ENCODE assay signal across 9 cellular contexts in the genomic region with DNA sequence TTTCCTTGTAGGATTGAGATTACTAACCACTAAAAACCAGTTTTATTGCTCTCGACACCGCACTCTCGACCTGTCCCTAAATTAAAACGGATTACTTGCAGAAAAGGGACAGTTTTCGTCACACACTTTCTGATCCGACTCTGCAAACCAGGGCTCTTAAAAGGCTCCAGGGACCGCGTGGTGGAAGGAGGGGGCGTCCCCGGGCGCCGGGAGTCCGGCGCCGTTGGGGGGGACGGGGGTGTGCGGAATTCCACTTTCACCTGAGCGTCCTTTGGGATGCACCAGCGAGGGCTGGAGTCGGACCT. TPM values are rescaled to one million over a fixed set of nuclear protein-coding genes. Genes with fewer than 3 reads are reported as not detected.
DNase-seq lines count a peak whose midpoint lies in the region; ATAC-seq, FAIRE-seq and TF ChIP-seq lines count a peak whose summit lies in the region.
"Had no signal": no experiment of that assay in that cellular context is flagged by ENCODE, and none has a peak within 500 bp of the region (broad histone marks: within the 10 kb centered on the region; RNA-seq: fewer than 3 reads in every experiment).

No MANE protein-coding gene starts in this region.

- H3K9me3 ChIP-seq in A549 = no peaks in the 10 kb centered on the region
- no peaks in the 10 kb centered on the region; the same call in 1 of the 2 replicates for H3K9me3 ChIP-seq in SU-DHL-6 (ENCODE audit: insufficient read depth, low read length)
- H3K9me3 ChIP-seq in endocrine pancreas (ENCODE audit: control insufficient read depth, low read length) = no peaks in the 10 kb centered on the region
- no peaks in the 10 kb centered on the region for H3K9me3 ChIP-seq in naive thymus-derived CD4-positive, alpha-beta T cell (ENCODE audit: control insufficient read depth in 2 of 3, low read length in 3 of 3)

- peaks cover 10 to 22% (median 19%) of the 10 kb centered on the region in 7 donors for H3K4me1 Mint-ChIP-seq in naive thymus-derived CD4-positive, alpha-beta T cell

- peak overlapping the region; percentile 46 for H3K9ac ChIP-seq in SU-DHL-6 (ENCODE audit: low read length)
- peak overlapping the region; percentile 7 for H3K9ac ChIP-seq in endocrine pancreas (ENCODE audit: control insufficient read depth, insufficient read depth, low read length)

- TF ChIP-seq EP300 in A549 (IDR thresholded peaks at IDR 0.05) = no peak

- peak overlapping the region; percentile 53 to 89 (median 78) for H3K4me3 Mint-ChIP-seq in naive thymus-derived CD4-positive, alpha-beta T cell

- WGBS in A549 (ENCODE audit: missing lambda C conversion rate) = under 1% methylated on average over 16 of the region's 20 CpGs

- POLR2A ChIA-PET in A549 (lab: Yijun Ruan, JAX) = interaction anchor here (1.6 kb wide), 1 partner anchor 49 kb away, joined by 4 read pairs; the partner anchor contains the start of gene SYCP2L
- POLR2A ChIA-PET in naive thymus-derived CD4-positive, alpha-beta T cell (lab: Charles Lee) = interaction anchor here (0.6 kb wide), 1 partner anchor 74 kb away, joined by 3 read pairs; no protein-coding TSS in a partner anchor

- CTCF ChIA-PET in A549 (lab: Yijun Ruan, JAX) = interaction anchor here (1.5 to 1.7 kb wide), 2 partner anchors 10 to 50 kb away, joined by 5 read pairs; partner anchors contain the start of gene SYCP2L
- CTCF ChIA-PET in naive thymus-derived CD4-positive, alpha-beta T cell (lab: Charles Lee) = no interaction called here

- H3K27ac ChIP-seq in A549 (peak overlapping the region; percentile 15 to 69; a peak in 3 of 6 replicates), SU-DHL-6 (ENCODE audit: low read depth, low read length) (no peak overlapping the region)
- H3K27ac ChIP-seq in naive thymus-derived CD4-positive, alpha-beta T cell (ENCODE audit: low read depth, low read length) = no peak overlapping the region
- H3K27ac ChIP-seq: epithelial cell of prostate had no signal

- ATAC-seq in A549 = peak; percentile 34 to 49
- peak; percentile 0 for ATAC-seq in GM19395 (IDR thresholded peaks at IDR 0.05; ENCODE audit: unreplicated experiment)
- no peak for ATAC-seq in naive thymus-derived CD4-positive, alpha-beta T cell
- no peak for ATAC-seq in GM19467 (IDR thresholded peaks at IDR 0.05; ENCODE audit: unreplicated experiment)

- no peaks in the 10 kb centered on the region for H3K79me2 ChIP-seq in SU-DHL-6 (ENCODE audit: insufficient read depth, low read length)

- no peak for FAIRE-seq in A549 (lab: Jason Lieb, UNC)

- H3K4me2 ChIP-seq in A549 (peak overlapping the region; percentile 93), SU-DHL-6 (ENCODE audit: low read depth, low read length, poor library complexity, severe bottlenecking) (peak overlapping the region; percentile 77)

- no peak for DNase-seq in A549 (ENCODE audit: low read depth in 1 of 2, low spot score in 1 of 2)
- DNase-seq in naive thymus-derived CD4-positive, alpha-beta T cell = peak in 7 of 9 donors; percentile 10 to 36 (median 27)
- DNase-seq in HuH-7.5 (ENCODE audit: low spot score) = no peak
- DNase-seq in NCI-H2081 (lab: John Stamatoyannopoulos, UW) = no peak

- peak overlapping the region; percentile 50 for H3K4me3 ChIP-seq in A549
- peak overlapping the region; percentile 45 for H3K4me3 ChIP-seq in SU-DHL-6 (ENCODE audit: insufficient read depth, low read length, poor library complexity, severe bottlenecking)
- peak overlapping the region; percentile 76 for H3K4me3 ChIP-seq in endocrine pancreas (ENCODE audit: control insufficient read depth, insufficient read depth, low read length)
- peak overlapping the region; percentile 59 for H3K4me3 ChIP-seq in naive thymus-derived CD4-positive, alpha-beta T cell (ENCODE audit: low read length)

- peaks cover 0 to 22% (median 4%) of the 10 kb centered on the region in 11 donors for H3K9me3 Mint-ChIP-seq in naive thymus-derived CD4-positive, alpha-beta T cell

- no peak for TF ChIP-seq POLR2A in A549 (IDR thresholded peaks at IDR 0.05; ENCODE audit: low read length)

- H4K20me1 ChIP-seq in SU-DHL-6 (ENCODE audit: low read depth, low read length) = no peaks in the 10 kb centered on the region

- no peaks in the 10 kb centered on the region for H3K9me2 ChIP-seq in SU-DHL-6 (replicated peaks; ENCODE audit: insufficient read depth, low read length)

- peaks cover 0 to 21% (median 4%) of the 10 kb centered on the region in 5 donors for H3K36me3 Mint-ChIP-seq in naive thymus-derived CD4-positive, alpha-beta T cell

- H3K27me3 ChIP-seq in SU-DHL-6 (ENCODE audit: low read length) = no peaks in the 10 kb centered on the region
- peaks cover 4% of the 10 kb centered on the region for H3K27me3 ChIP-seq in endocrine pancreas (ENCODE audit: control insufficient read depth, insufficient read depth, low read length)
- peaks cover 23 to 29% of the 10 kb centered on the region in 2 donors for H3K27me3 ChIP-seq in naive thymus-derived CD4-positive, alpha-beta T cell (ENCODE audit: control insufficient read depth in 2 of 2, insufficient read depth in 2 of 2, low read length in 2 of 2)

- H2AFZ ChIP-seq in SU-DHL-6 (ENCODE audit: low read depth, low read length, severe bottlenecking) = peak overlapping the region; percentile 70

- peak overlapping the region in 3 of 9 donors; percentile 15 to 87 (median 76) for H3K27ac Mint-ChIP-seq in naive thymus-derived CD4-positive, alpha-beta T cell

- TF ChIP-seq CTCF in A549 (IDR thresholded peaks at IDR 0.05) (no peak), SU-DHL-6 (IDR thresholded peaks at IDR 0.05; ENCODE audit: insufficient read depth, low read length, poor library complexity, severe bottlenecking) (no peak)

- H3K4me1 ChIP-seq in A549 = no peaks in the 10 kb centered on the region
- no peaks in the 10 kb centered on the region for H3K4me1 ChIP-seq in endocrine pancreas (ENCODE audit: control insufficient read depth, insufficient read depth, low read length)
- peaks cover 14 to 20% of the 10 kb centered on the region in 2 donors for H3K4me1 ChIP-seq in naive thymus-derived CD4-positive, alpha-beta T cell (ENCODE audit: control insufficient read depth in 2 of 2, insufficient read depth in 2 of 2, low read length in 2 of 2)

- TF ChIP-seq RAD21 in A549 (conservative IDR thresholded peaks at IDR 0.05 in 1 of 2, IDR thresholded peaks at IDR 0.05 in 1 of 2) = no peak

- H3K27me3 Mint-ChIP-seq in naive thymus-derived CD4-positive, alpha-beta T cell = peaks cover 52 to 64% (median 58%) of the 10 kb centered on the region in 5 donors

- peaks cover 13% of the 10 kb centered on the region for H3F3A ChIP-seq in SU-DHL-6 (ENCODE audit: insufficient read depth)

- intact Hi-C loops in naive thymus-derived CD4-positive, alpha-beta T cell (cut with micrococcal nuclease) = loop anchor here (5.0 kb wide), 1 partner anchor 700 kb away; the partner anchor contains the start of gene TMEM170B (in 2 of the 2)

- no peaks in the 10 kb centered on the region for H3K36me3 ChIP-seq in SU-DHL-6 (ENCODE audit: low read length)
- H3K36me3 ChIP-seq in endocrine pancreas (ENCODE audit: control insufficient read depth, insufficient read depth, low read length) = no peaks in the 10 kb centered on the region
- no peaks in the 10 kb centered on the region for H3K36me3 ChIP-seq in naive thymus-derived CD4-positive, alpha-beta T cell (ENCODE audit: control insufficient read depth in 2 of 3, insufficient read depth in 3 of 3, low read length in 3 of 3)

TF ChIP-seq in A549, 52 proteins besides CTCF, POLR2A, EP300 and RAD21:
- TF ChIP-seq CHD2 (IDR thresholded peaks at IDR 0.05; ENCODE audit: low read length, partially characterized antibody) (no peak), RCOR1 (IDR thresholded peaks at IDR 0.05; ENCODE audit: low read depth, low read length) (no peak), CBX8 (IDR thresholded peaks at IDR 0.05) (peak; percentile 93; the same call in 1 of the 2 replicates), RNF2 (IDR thresholded peaks at IDR 0.05; ENCODE audit: borderline replicate concordance, low read depth) (peak; percentile 94)
TF ChIP-seq in A549: peak in this region for 2.

RNA-seq across cellular contexts. Expression of gene MAK, which starts 0.7 kb away (rescaled TPM):
- polyA plus RNA-seq in A549 (2011; rRNA removed) (0.05 TPM in 2 replicates), A549 (2017; fragmentation: RNase III; extraction: RNeasy Plus Mini Kit Qiagen cat#74134 plus additional on column Dnase treatment) (0.07 to 0.09 TPM (median 0.07 TPM) in 3 replicates)
- polyA plus RNA-seq in A549 (2012; cell fraction: cytosol; rRNA removed) = 0.03 and 0.04 TPM in 2 replicates
- 0.02 and 0.04 TPM in 2 replicates for polyA plus RNA-seq in A549 (2012; cell fraction: nucleus; rRNA removed)
- polyA minus RNA-seq in A549 (2011; rRNA and poly(A)+ RNA removed) = 0.08 and 0.10 TPM in 2 replicates
- total RNA-seq in naive thymus-derived CD4-positive, alpha-beta T cell = under 1 TPM in 2 of 5 experiments, not detected in 3; 0.34 to 0.42 TPM
- polyA plus RNA-seq in naive thymus-derived CD4-positive, alpha-beta T cell = under 1 TPM in 1 of 2 donors, not detected in 1; 0.07 TPM

RNA-seq across cellular contexts. Expression of gene GCM2, which starts 44.2 kb away (rescaled TPM):
- polyA plus RNA-seq in A549 (2011; rRNA removed) (0.03 TPM in 1 of 2 replicates, not detected in the other), A549 (2017; fragmentation: RNase III; extraction: RNeasy Plus Mini Kit Qiagen cat#74134 plus additional on column Dnase treatment) (not detected in 3 replicates)
- 0.03 TPM in 2 replicates for polyA plus RNA-seq in A549 (2012; cell fraction: cytosol; rRNA removed)
- polyA plus RNA-seq in A549 (2012; cell fraction: nucleus; rRNA removed) = 0.04 TPM in 1 of 2 replicates, not detected in the other
- polyA minus RNA-seq in A549 (2011; rRNA and poly(A)+ RNA removed) = not detected in 2 replicates
- total RNA-seq in naive thymus-derived CD4-positive, alpha-beta T cell = not detected
- not detected for polyA plus RNA-seq in naive thymus-derived CD4-positive, alpha-beta T cell

RNA-seq across cellular contexts. Expression of gene SYCP2L, which starts 49.2 kb away (rescaled TPM):
- polyA plus RNA-seq in A549 (2011; rRNA removed) (11.3 and 13.5 TPM in 2 replicates), A549 (2017; fragmentation: RNase III; extraction: RNeasy Plus Mini Kit Qiagen cat#74134 plus additional on column Dnase treatment) (2.2 to 2.6 TPM (median 2.4 TPM) in 3 replicates)
- 1.1 and 1.7 TPM in 2 replicates for polyA plus RNA-seq in A549 (2012; cell fraction: cytosol; rRNA removed)
- polyA plus RNA-seq in A549 (2012; cell fraction: nucleus; rRNA removed) = 4.2 and 13.1 TPM in 2 replicates
- 1.7 and 2.4 TPM in 2 replicates for polyA minus RNA-seq in A549 (2011; rRNA and poly(A)+ RNA removed)
- under 1 TPM in 2 of 5 experiments, not detected in 3; 0.20 to 0.40 TPM for total RNA-seq in naive thymus-derived CD4-positive, alpha-beta T cell
- polyA plus RNA-seq in naive thymus-derived CD4-positive, alpha-beta T cell = not detected

Comparison
In these comparisons a context has a peak if more than half of its experiments do, and no peak if none do; other contexts are left out.
1. ATAC-seq: peak in A549 (2 of 2) and GM19395 (single experiment); none in naive thymus-derived CD4-positive, alpha-beta T cell (single experiment) and GM19467 (single experiment).
2. DNase-seq: peak in naive thymus-derived CD4-positive, alpha-beta T cell (7 of 9); none in A549 (0 of 2), HuH-7.5 (single experiment) and NCI-H2081 (0 of 2).
3. H3K27ac ChIP-seq: peak in A549 (2 of 2); none in SU-DHL-6 (single experiment) and naive thymus-derived CD4-positive, alpha-beta T cell (single experiment).
4. Peak in every context shown above with its lines, with median percentiles within 50 percentile points of each other: H3K4me3 ChIP-seq.